Comparison of ENCODE assay signal across 21 cellular contexts in the genomic region with DNA sequence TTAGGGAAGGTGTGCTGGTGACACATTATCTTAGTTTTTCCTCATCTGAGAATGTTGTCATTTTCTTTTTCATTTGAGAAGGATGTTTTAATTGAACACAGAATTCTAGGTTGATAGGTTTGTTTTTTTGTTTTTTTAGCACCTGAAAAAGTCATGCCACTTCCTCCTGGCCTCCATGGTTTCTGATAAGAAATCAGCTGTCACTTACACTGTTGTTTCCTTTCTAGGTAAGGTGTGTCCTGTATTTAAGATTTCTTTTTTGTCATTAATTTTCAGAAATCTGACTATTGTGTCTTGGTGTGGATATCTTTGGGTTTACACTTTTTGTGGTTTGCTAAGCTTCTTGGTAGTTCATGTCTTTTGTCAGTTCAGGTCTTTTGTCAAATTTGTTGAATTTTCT.
"Had no signal": no experiment of that assay in that cellular context is flagged by ENCODE, and none has a peak within 500 bp of the region (broad histone marks: within the 10 kb centered on the region; RNA-seq: fewer than 3 reads in every experiment).

No MANE protein-coding gene starts in this region.

- H3K27me3 ChIP-seq: colonic mucosa, tibial artery, uterus had no signal

- H3K4me1 Mint-ChIP-seq: activated B cell treated with CpG ODN at 0.5 μM for 24 hours, brain, nephron progenitor cell had no signal

- H3K4me1 ChIP-seq: colonic mucosa, uterus had no signal

- H3K27me3 Mint-ChIP-seq: activated B cell treated with CpG ODN at 0.5 μM for 24 hours; activated CD4-positive, alpha-beta T cell treated with anti-CD3 and anti-CD28 coated beads, Interleukin-2, amount 10 ng/mL, durations not matched to agents 7 days and 5 days; brain had no signal

- H3K4me3 Mint-ChIP-seq: activated B cell treated with CpG ODN at 0.5 μM for 24 hours; activated CD4-positive, alpha-beta T cell treated with anti-CD3 and anti-CD28 coated beads, Interleukin-2, amount 10 ng/mL, durations not matched to agents 7 days and 5 days; brain; nephron progenitor cell had no signal

- H3K27ac Mint-ChIP-seq: activated B cell treated with CpG ODN at 0.5 μM for 24 hours; activated CD4-positive, alpha-beta T cell treated with anti-CD3 and anti-CD28 coated beads, Interleukin-2, amount 10 ng/mL, durations not matched to agents 7 days and 5 days; brain; nephron progenitor cell had no signal

- H3K9me3 ChIP-seq: colonic mucosa, tibial artery, uterus had no signal

- DNase-seq: activated B cell treated with CpG ODN at 0.5 μM for 24 hours; activated CD4-positive, alpha-beta T cell treated with anti-CD3 and anti-CD28 coated beads, Interleukin-2, amount 10 ng/mL, durations not matched to agents 7 days and 5 days; activated naive CD4-positive, alpha-beta T cell; central memory CD4-positive, alpha-beta T cell; colonic mucosa; hypothalamus; islet precursor cell; midbrain; nephron progenitor cell; nucleus accumbens; retina; stimulated activated CD4-positive, alpha-beta T cell treated with anti-CD3 and anti-CD28 coated beads, Interleukin-12 subunit alpha, Interleukin-12 subunit beta, amount 100 ng/mL, for 4 hours; stimulated activated CD4-positive, alpha-beta T cell treated with anti-CD3 and anti-CD28 coated beads, Interleukin-2, amount 100 ng/mL, for 24 hours; stimulated activated naive CD8-positive, alpha-beta T cell treated with anti-CD3 and anti-CD28 coated beads, Interleukin-15, Interleukin-2, amounts not matched to agents 100 U/mL and 50 U/mL, for 24 hours; substantia nigra; SW 1271; tibial artery; uterus had no signal

- H3K36me3 ChIP-seq: uterus had no signal

- H3K27ac ChIP-seq: colonic mucosa, tibial artery, uterus had no signal

- H3K4me3 ChIP-seq: colonic mucosa, lung, tibial artery, uterus had no signal

- ATAC-seq: left lobe of liver; stimulated activated naive CD8-positive, alpha-beta T cell treated with anti-CD3 and anti-CD28 coated beads, Interleukin-15, Interleukin-2, amounts not matched to agents 100 U/mL and 50 U/mL, for 24 hours had no signal
